1 cellular context compared by ENCODE assay signal in genomic region chr4:2489841-2490552, GRCh38.
TF ChIP-seq lines count a peak whose summit lies in the region.

No MANE protein-coding gene starts in this region.

TF ChIP-seq in IMR-90, 13 proteins besides CTCF, POLR2A, EP300 and RAD21 (continued from another document):
- TF ChIP-seq USF2 (IDR thresholded peaks at IDR 0.05; ENCODE audit: low read depth, low read length) (no peak), CHD1 (IDR thresholded peaks at IDR 0.05; ENCODE audit: low read depth, low read length) (no peak), MXI1 (IDR thresholded peaks at IDR 0.05; ENCODE audit: borderline replicate concordance, low read depth, low read length) (no peak), SMC3 (IDR thresholded peaks at IDR 0.05; ENCODE audit: low read depth, low read length) (no peak), MAZ (IDR thresholded peaks at IDR 0.05; ENCODE audit: borderline replicate concordance, low read depth, low read length) (no peak), BHLHE40 (IDR thresholded peaks at IDR 0.05; ENCODE audit: low read depth, low read length) (no peak), CEBPB (IDR thresholded peaks at IDR 0.05; ENCODE audit: low read depth, low read length) (no peak)
TF ChIP-seq in IMR-90: peak in this region for 0.
